1 cellular context compared by ENCODE assay signal in genomic region chr12:122155705-122156104, GRCh38.
TF ChIP-seq lines count a peak whose summit lies in the region.

No MANE protein-coding gene starts in this region.

TF ChIP-seq in HEK293, 187 proteins besides CTCF, POLR2A, EP300 and RAD21 (continued from another document):
- TF ChIP-seq, protein P1, sequence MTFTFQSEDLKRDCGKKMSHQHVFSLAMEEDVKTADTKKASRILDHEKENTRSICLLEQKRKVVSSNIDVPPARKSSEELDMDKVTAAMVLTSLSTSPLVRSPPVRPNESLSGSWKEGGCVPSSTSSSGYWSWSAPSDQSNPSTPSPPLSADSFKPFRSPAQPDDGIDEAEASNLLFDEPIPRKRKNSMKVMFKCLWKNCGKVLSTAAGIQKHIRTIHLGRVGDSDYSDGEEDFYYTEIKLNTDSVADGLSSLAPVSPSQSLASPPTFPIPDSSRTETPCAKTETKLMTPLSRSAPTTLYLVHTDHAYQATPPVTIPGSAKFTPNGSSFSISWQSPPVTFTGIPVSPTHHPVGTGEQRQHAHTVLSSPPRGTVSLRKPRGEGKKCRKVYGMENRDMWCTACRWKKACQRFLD (tag by site-specific recombination; IDR thresholded peaks at IDR 0.05) = no peak
- TF ChIP-seq MYNN (tag by site-specific recombination; IDR thresholded peaks at IDR 0.05; ENCODE audit: borderline replicate concordance) (no peak), ZNF146 (tag by site-specific recombination; IDR thresholded peaks at IDR 0.05) (no peak), ZNF202 (tag by site-specific recombination; IDR thresholded peaks at IDR 0.05; ENCODE audit: borderline replicate concordance) (no peak), ZNF707 (tag by site-specific recombination; IDR thresholded peaks at IDR 0.05) (no peak), ZNF433 (tag by site-specific recombination; IDR thresholded peaks at IDR 0.05; ENCODE audit: low read depth) (no peak), ZNF266 (tag by site-specific recombination; IDR thresholded peaks at IDR 0.05; ENCODE audit: low read depth) (no peak), RBAK (tag by site-specific recombination; IDR thresholded peaks at IDR 0.05) (no peak), ZNF510 (tag by site-specific recombination; IDR thresholded peaks at IDR 0.05; ENCODE audit: insufficient replicate concordance) (no peak), ZNF654 (tag by site-specific recombination; IDR thresholded peaks at IDR 0.05; ENCODE audit: low read depth) (no peak), ZBTB21 (tag by site-specific recombination; IDR thresholded peaks at IDR 0.05) (no peak), ZNF580 (tag by site-specific recombination; IDR thresholded peaks at IDR 0.05) (peak; percentile 57; the same call in 1 of the 2 replicates), ZFP37 (tag by site-specific recombination; IDR thresholded peaks at IDR 0.05) (no peak), SP7 (tag by site-specific recombination; IDR thresholded peaks at IDR 0.05) (0 out of 2 replicates have a peak, but pooled peaks have one; percentile 47), YY2 (tag by site-specific recombination; IDR thresholded peaks at IDR 0.05) (no peak), ZBTB48 (tag by site-specific recombination; IDR thresholded peaks at IDR 0.05) (no peak), ZNF341 (tag by site-specific recombination; IDR thresholded peaks at IDR 0.05; ENCODE audit: low read depth) (0 out of 2 replicates have a peak, but pooled peaks have one; percentile 12), ZNF221 (tag by site-specific recombination; IDR thresholded peaks at IDR 0.05; ENCODE audit: borderline replicate concordance) (no peak), GLI4 (tag by site-specific recombination; IDR thresholded peaks at IDR 0.05) (no peak), ZNF830 (tag by site-specific recombination; IDR thresholded peaks at IDR 0.05; ENCODE audit: low read depth) (no peak), ZEB2 (tag by site-specific recombination; IDR thresholded peaks at IDR 0.05) (no peak), MEIS1 (CRISPR knock-in tag; IDR thresholded peaks at IDR 0.05; ENCODE audit: borderline replicate concordance) (no peak), ZNF398 (tag by site-specific recombination; IDR thresholded peaks at IDR 0.05) (no peak), ZNF121 (tag by site-specific recombination; IDR thresholded peaks at IDR 0.05) (no peak), BCL6B (tag by site-specific recombination; IDR thresholded peaks at IDR 0.05) (no peak), ZNF112 (tag by site-specific recombination; IDR thresholded peaks at IDR 0.05) (no peak)
